ENCODE assay signal across 9 cellular contexts in genomic region chr7:97026705-97027426, GRCh38. TPM values are rescaled to one million over a fixed set of nuclear protein-coding genes. Genes with fewer than 3 reads are reported as not detected.
DNase-seq lines count a peak whose midpoint lies in the region; ATAC-seq and TF ChIP-seq lines count a peak whose summit lies in the region.
"Had no signal": no experiment of that assay in that cellular context is flagged by ENCODE, and none has a peak within 500 bp of the region (broad histone marks: within the 10 kb centered on the region; RNA-seq: fewer than 3 reads in every experiment).

No MANE protein-coding gene starts in this region.

- peak overlapping the region; percentile 75 for H3K4me3 Mint-ChIP-seq in activated naive CD8-positive, alpha-beta T cell treated with anti-CD3 and anti-CD28 coated beads, Interleukin-2, amount 50 U/mL, for 24 hours

- BruUV-seq in A673 (replicated peaks; lab: Mats Ljungman, UMichigan), result no TSS peak

- DNase-seq in A673 (ENCODE audit: low spot score), result no peak
- DNase-seq in activated naive CD8-positive, alpha-beta T cell treated with anti-CD3 and anti-CD28 coated beads, Interleukin-2, amount 50 U/mL, for 24 hours, result no peak
- DNase-seq in lung (ENCODE audit: low spot score), result no peak
- no peak for DNase-seq in stimulated activated CD4-positive, alpha-beta T cell treated with anti-CD3 and anti-CD28 coated beads, Interleukin-1b, Interleukin-23, amount 100 ng/mL, for 48 hours
- DNase-seq in GM13976 (ENCODE audit: low spot score), result no peak
- DNase-seq in NCI-H1436 treated with DMSO at 0.1 percent for 48 hours (lab: John Stamatoyannopoulos, UW), result no peak

- no peak for TF ChIP-seq CTCF in A673 (conservative IDR thresholded peaks at IDR 0.05; ENCODE audit: low read depth, low read length)
- no peak for TF ChIP-seq CTCF in lung (IDR thresholded peaks at IDR 0.05; ENCODE audit: control extremely low read depth, extremely low read depth)
- TF ChIP-seq CTCF in GM13976 (IDR thresholded peaks at IDR 0.05; ENCODE audit: borderline replicate concordance, control extremely low read depth, extremely low read depth, insufficient read depth, missing control alignments), result no peak

- H3K9me3 ChIP-seq in A673 (ENCODE audit: low read depth, low read length, poor library complexity, severe bottlenecking) (no peaks in the 10 kb centered on the region), lung (ENCODE audit: control insufficient read depth in 2 of 2, insufficient read depth in 1 of 2, low read length in 1 of 2) (peaks cover 0 to 5% of the 10 kb centered on the region in 2 donors)

- CTCF ChIA-PET in A673 (lab: Charles Lee), result interaction anchor here (0.7 to 1.3 kb wide), 7 partner anchors 21 to 1109 kb away, joined by 3 to 7 read pairs (median 4); partner anchors contain the start of gene DLX6

- H3K27me3 ChIP-seq in A673 (replicated peaks; ENCODE audit: insufficient read depth, low read depth, low read length, poor library complexity), result peaks cover 3% of the 10 kb centered on the region
- H3K27me3 ChIP-seq in lung (ENCODE audit: control insufficient read depth, insufficient read depth), result peaks cover 4% of the 10 kb centered on the region

- intact Hi-C loops in A673 (cut with micrococcal nuclease; ENCODE audit: unreplicated experiment), result loop anchor here (1.0 to 10.0 kb wide), 5 partner anchors 705 to 1308 kb away; partner anchors contain the start of gene SLC25A13

- peak overlapping the region; percentile 62 for H3K27ac ChIP-seq in A673 (ENCODE audit: low read depth, low read length, poor library complexity, severe bottlenecking)
- no peak overlapping the region for H3K27ac ChIP-seq in lung (ENCODE audit: low read depth in 1 of 2, low read length in 1 of 2)

- WGBS in lung, 2 donors, result 11 to 17% methylated on average over 17 of the region's 17 CpGs

- H3K4me1 ChIP-seq in A673 (ENCODE audit: insufficient read depth, low read length, poor library complexity, severe bottlenecking), result peaks cover 25% of the 10 kb centered on the region
- peaks cover 0 to 20% of the 10 kb centered on the region in 2 donors for H3K4me1 ChIP-seq in lung (ENCODE audit: control insufficient read depth in 2 of 2, insufficient read depth in 2 of 2, low read length in 2 of 2)

- no peaks in the 10 kb centered on the region for H3K36me3 Mint-ChIP-seq in activated naive CD8-positive, alpha-beta T cell treated with anti-CD3 and anti-CD28 coated beads, Interleukin-2, amount 50 U/mL, for 24 hours (ENCODE audit: low read depth)

- H3K27ac Mint-ChIP-seq in activated naive CD8-positive, alpha-beta T cell treated with anti-CD3 and anti-CD28 coated beads, Interleukin-2, amount 50 U/mL, for 24 hours, result no peak overlapping the region

- H3K27me3 Mint-ChIP-seq in activated naive CD8-positive, alpha-beta T cell treated with anti-CD3 and anti-CD28 coated beads, Interleukin-2, amount 50 U/mL, for 24 hours, result peaks cover 73% of the 10 kb centered on the region

- H3K4me3 ChIP-seq in A673 (ENCODE audit: low read depth, low read length, poor library complexity, severe bottlenecking) (peak overlapping the region; percentile 40), lung (no peak overlapping the region)

- in situ Hi-C loops in GM13976 (cut with MboI; ENCODE audit: low sequenced_read_pairs, unreplicated experiment), result loop anchor here (25.0 kb wide), 3 partner anchors 615 to 1115 kb away; no protein-coding TSS in a partner anchor

- peaks cover 15% of the 10 kb centered on the region for H3K36me3 ChIP-seq in A673 (ENCODE audit: insufficient read depth, low read length, poor library complexity, severe bottlenecking)
- no peaks in the 10 kb centered on the region for H3K36me3 ChIP-seq in lung (ENCODE audit: control insufficient read depth in 2 of 2, insufficient read depth in 2 of 2, low read length in 2 of 2)

- POLR2A ChIA-PET in A673 (lab: Charles Lee; ENCODE audit: low non-redundant PET), result interaction anchor here (0.6 kb wide), 1 partner anchor 286 kb away, joined by 3 read pairs; no protein-coding TSS in a partner anchor

- ATAC-seq in HG02610 (IDR thresholded peaks at IDR 0.05; ENCODE audit: unreplicated experiment), result peak; percentile 4
- no peak for ATAC-seq in activated naive CD8-positive, alpha-beta T cell treated with anti-CD3 and anti-CD28 coated beads, Interleukin-2, amount 50 U/mL, for 24 hours
- ATAC-seq in lung (ENCODE audit: insufficient read depth, low FRiP score), result peak; percentile 23
- no peak for ATAC-seq in HG02642 (IDR thresholded peaks at IDR 0.05; ENCODE audit: poor library complexity, unreplicated experiment)

- H3K4me1 Mint-ChIP-seq in activated naive CD8-positive, alpha-beta T cell treated with anti-CD3 and anti-CD28 coated beads, Interleukin-2, amount 50 U/mL, for 24 hours, result peaks cover 41% of the 10 kb centered on the region

- H3K9me3 Mint-ChIP-seq in activated naive CD8-positive, alpha-beta T cell treated with anti-CD3 and anti-CD28 coated beads, Interleukin-2, amount 50 U/mL, for 24 hours, result no peaks in the 10 kb centered on the region

RNA-seq across cellular contexts. Expression of gene DLX5, which starts 2.2 kb away (rescaled TPM):
- total RNA-seq in A673 (2021) (69.6 and 82.1 TPM in 2 replicates), lung (1 to 10 TPM in 1 of 2 donors, under 1 TPM in 1; 0.18 to 1.1 TPM)
- polyA plus RNA-seq in lung, result under 1 TPM in 1 of 2 donors, not detected in 1; 0.22 TPM
- total RNA-seq: myocyte had no signal

RNA-seq across cellular contexts. Expression of gene DLX6, which starts 21.5 kb away (rescaled TPM):
- 17.9 and 19.3 TPM in 2 replicates for total RNA-seq in A673 (2021)
- total RNA-seq in lung, result not detected
- not detected for polyA plus RNA-seq in lung

Comparison
In these comparisons a context has a peak if more than half of its experiments do, and no peak if none do; other contexts are left out.
1. ATAC-seq: peak in HG02610 (single experiment) and lung (single experiment); none in activated naive CD8-positive, alpha-beta T cell treated with anti-CD3 and anti-CD28 coated beads, Interleukin-2, amount 50 U/mL, for 24 hours (single experiment) and HG02642 (single experiment).
2. RNA of gene DLX5, which starts 2.2 kb away (total RNA-seq): 69.6 to 82.1 TPM in A673; 0.18 to 1.1 TPM in lung; every median in the first group is over 10 times any median in the second.
3. RNA of gene DLX6, which starts 21.5 kb away (total RNA-seq): 17.9 to 19.3 TPM in A673; not detected in lung; every median in the first group is over 10 times any median in the second.